Comparison of ENCODE assay signal across 9 cellular contexts in genomic region chr1:110460253-110461220, GRCh38. TPM values are rescaled to one million over a fixed set of nuclear protein-coding genes. Genes with fewer than 3 reads are reported as not detected.
DNase-seq lines count a peak whose midpoint lies in the region; ATAC-seq and TF ChIP-seq lines count a peak whose summit lies in the region.
"Had no signal": no experiment of that assay in that cellular context is flagged by ENCODE, and none has a peak within 500 bp of the region (broad histone marks: within the 10 kb centered on the region; RNA-seq: fewer than 3 reads in every experiment).

No MANE protein-coding gene starts in this region.

- intact Hi-C loops in upper lobe of right lung (cut with DNase I): loop anchor here (5.0 kb wide), 1 partner anchor 258 kb away; no protein-coding TSS in a partner anchor

- TF ChIP-seq CTCF in upper lobe of right lung (IDR thresholded peaks at IDR 0.05): peak; percentile 98

- no peaks in the 10 kb centered on the region for H3K9me3 ChIP-seq in SK-N-MC (ENCODE audit: low read depth, low read length)
- H3K9me3 ChIP-seq in upper lobe of right lung: no peaks in the 10 kb centered on the region

- peak; percentile 45 for DNase-seq in 8988T
- DNase-seq in NCI-H1092 treated with DMSO at 0.1 percent for 48 hours (lab: John Stamatoyannopoulos, UW): peak; percentile 74
- DNase-seq in SK-N-MC (ENCODE audit: low read depth, low spot score): peak; percentile 64
- DNase-seq in activated naive CD4-positive, alpha-beta T cell treated with Interleukin-2 at 50 U/mL for 16 hours: peak; percentile 84
- peak; percentile 31 for DNase-seq in glomerular endothelial cell (ENCODE audit: extremely low read depth, low read depth, low spot score)
- DNase-seq in pons (ENCODE audit: low spot score): peak; percentile 90
- no peak for DNase-seq in upper lobe of right lung

- H3K9ac ChIP-seq in SK-N-MC (ENCODE audit: insufficient read length): no peak overlapping the region

- ATAC-seq in GM18502 (IDR thresholded peaks at IDR 0.05; ENCODE audit: poor library complexity, unreplicated experiment) (peak; percentile 46), upper lobe of right lung (peak; percentile 91)

- no peaks in the 10 kb centered on the region for H3K4me1 ChIP-seq in upper lobe of right lung

- H3K27me3 ChIP-seq in upper lobe of right lung: no peaks in the 10 kb centered on the region

- no peak overlapping the region for H3K4me3 ChIP-seq in SK-N-MC
- H3K4me3 ChIP-seq in upper lobe of right lung: no peak overlapping the region

- H3K27ac ChIP-seq in SK-N-MC (no peak overlapping the region), upper lobe of right lung (no peak overlapping the region)

- H3K36me3 ChIP-seq in SK-N-MC (ENCODE audit: insufficient read depth, low read length) (no peaks in the 10 kb centered on the region), upper lobe of right lung (no peaks in the 10 kb centered on the region)

RNA-seq across cellular contexts. Expression of gene PROK1, which starts 9.6 kb away (rescaled TPM):
- not detected in 2 replicates for total RNA-seq in glomerular endothelial cell
- 0.41 TPM for total RNA-seq in upper lobe of right lung

RNA-seq across cellular contexts. Expression of gene LAMTOR5, which starts 53.0 kb away (rescaled TPM):
- total RNA-seq in glomerular endothelial cell: 113 and 169 TPM in 2 replicates
- total RNA-seq in upper lobe of right lung: 110 TPM

RNA-seq across cellular contexts. Expression of gene KCNA10, which starts 58.4 kb away (rescaled TPM):
- not detected in 2 replicates for total RNA-seq in glomerular endothelial cell
- total RNA-seq in upper lobe of right lung: not detected
- total RNA-seq: temporal lobe had no signal
